In genomic region chr1:204479387-204480136, GRCh38 we compare ENCODE assay signal across 11 cellular contexts. TPM values are rescaled to one million over a fixed set of nuclear protein-coding genes. Genes with fewer than 3 reads are reported as not detected.
A peak's percentile ranks its signal among the peaks of the same experiment; 100 is the strongest.
DNase-seq lines count a peak whose midpoint lies in the region; ATAC-seq, FAIRE-seq and TF ChIP-seq lines count a peak whose summit lies in the region.
"Had no signal": no experiment of that assay in that cellular context is flagged by ENCODE, and none has a peak within 500 bp of the region (broad histone marks: within the 10 kb centered on the region; RNA-seq: fewer than 3 reads in every experiment).

No MANE protein-coding gene starts in this region.

- H3K36me3 Mint-ChIP-seq in natural killer cell = no peaks in the 10 kb centered on the region
- no peaks in the 10 kb centered on the region for H3K36me3 Mint-ChIP-seq in activated CD4-positive, alpha-beta memory T cell treated with anti-CD3 and anti-CD28 coated beads, Interleukin-2, amount 10 ng/mL, durations not matched to agents 7 days and 5 days (ENCODE audit: low read depth)

- no peak overlapping the region for H3K27ac ChIP-seq in colonic mucosa

- H3K4me3 Mint-ChIP-seq in stimulated activated naive CD8-positive, alpha-beta T cell treated with anti-CD3 and anti-CD28 coated beads, Interleukin-15, amount 100 ng/mL, for 72 hours = no peak overlapping the region
- H3K4me3 Mint-ChIP-seq in natural killer cell = no peak overlapping the region
- no peak overlapping the region for H3K4me3 Mint-ChIP-seq in activated CD4-positive, alpha-beta memory T cell treated with anti-CD3 and anti-CD28 coated beads, Interleukin-2, amount 10 ng/mL, durations not matched to agents 7 days and 5 days

- H3K27me3 Mint-ChIP-seq in stimulated activated naive CD8-positive, alpha-beta T cell treated with anti-CD3 and anti-CD28 coated beads, Interleukin-15, amount 100 ng/mL, for 72 hours = no peaks in the 10 kb centered on the region
- H3K27me3 Mint-ChIP-seq in natural killer cell (ENCODE audit: low read depth in 2 of 2) = no peaks in the 10 kb centered on the region
- no peaks in the 10 kb centered on the region for H3K27me3 Mint-ChIP-seq in activated CD4-positive, alpha-beta memory T cell treated with anti-CD3 and anti-CD28 coated beads, Interleukin-2, amount 10 ng/mL, durations not matched to agents 7 days and 5 days

- intact Hi-C loops in colonic mucosa (cut with DNase I) = no loop called here
- intact Hi-C loops in natural killer cell (cut with micrococcal nuclease) = no loop called here

- H3K9ac ChIP-seq in colonic mucosa (ENCODE audit: low read depth in 2 of 2, low read length in 2 of 2) = peak overlapping the region; percentile 13 to 64

- POLR2A ChIA-PET in activated CD4-positive, alpha-beta memory T cell treated with anti-CD3 and anti-CD28 coated beads, Interleukin-2, amount 10 ng/mL, durations not matched to agents 7 days and 5 days (lab: Charles Lee) = interaction anchor here (1.0 to 1.6 kb wide), 3 partner anchors 12 to 15 kb away, joined by 3 to 6 read pairs (median 4); partner anchors contain the start of gene PIK3C2B

- H3K9me3 ChIP-seq in colonic mucosa = no peaks in the 10 kb centered on the region

- H3K27me3 ChIP-seq in colonic mucosa = no peaks in the 10 kb centered on the region

- TF ChIP-seq CTCF in colonic mucosa (IDR thresholded peaks at IDR 0.05) (no peak), natural killer cell (IDR thresholded peaks at IDR 0.05) (no peak)

- CTCF ChIA-PET in activated CD4-positive, alpha-beta memory T cell treated with anti-CD3 and anti-CD28 coated beads, Interleukin-2, amount 10 ng/mL, durations not matched to agents 7 days and 5 days (lab: Charles Lee) = interaction anchor here (1.3 to 1.7 kb wide), 3 partner anchors 10 to 81 kb away, joined by 3 to 5 read pairs (median 4); partner anchors contain the start of gene PIK3C2B

- FAIRE-seq in frontal cortex (lab: Jason Lieb, UNC) = no peak

- no peaks in the 10 kb centered on the region for H3K9me3 Mint-ChIP-seq in stimulated activated naive CD8-positive, alpha-beta T cell treated with anti-CD3 and anti-CD28 coated beads, Interleukin-15, amount 100 ng/mL, for 72 hours
- no peaks in the 10 kb centered on the region for H3K9me3 Mint-ChIP-seq in natural killer cell
- H3K9me3 Mint-ChIP-seq in activated CD4-positive, alpha-beta memory T cell treated with anti-CD3 and anti-CD28 coated beads, Interleukin-2, amount 10 ng/mL, durations not matched to agents 7 days and 5 days = no peaks in the 10 kb centered on the region
- H3K9me3 Mint-ChIP-seq: activated T-helper 2 cell treated with anti-CD3 and anti-CD28 coated beads, Interferon-gamma antibody, Interleukin-2, Interleukin-4, amounts not matched to agents 10 μg/mL and 5 μg/mL and 100 μg/mL, durations not matched to agents 14 hours and 24 hours and 36 hours had no signal

- peaks cover 17% of the 10 kb centered on the region for H3K4me1 ChIP-seq in colonic mucosa

- H3K4me1 Mint-ChIP-seq in stimulated activated naive CD8-positive, alpha-beta T cell treated with anti-CD3 and anti-CD28 coated beads, Interleukin-15, amount 100 ng/mL, for 72 hours = peaks cover 83% of the 10 kb centered on the region
- H3K4me1 Mint-ChIP-seq in natural killer cell = peaks cover 62 to 64% of the 10 kb centered on the region in 2 donors
- peaks cover 23% of the 10 kb centered on the region for H3K4me1 Mint-ChIP-seq in activated CD4-positive, alpha-beta memory T cell treated with anti-CD3 and anti-CD28 coated beads, Interleukin-2, amount 10 ng/mL, durations not matched to agents 7 days and 5 days

- H3K4me3 ChIP-seq in colonic mucosa = no peak overlapping the region

- H3K36me3 ChIP-seq in colonic mucosa = no peaks in the 10 kb centered on the region

- DNase-seq in stimulated activated naive CD8-positive, alpha-beta T cell treated with anti-CD3 and anti-CD28 coated beads, Interleukin-15, amount 100 ng/mL, for 72 hours = no peak
- DNase-seq in stimulated activated naive CD8-positive, alpha-beta T cell treated with anti-CD3 and anti-CD28 coated beads, Interleukin-15, Interleukin-2, amounts not matched to agents 100 U/mL and 50 U/mL, for 24 hours = no peak
- DNase-seq in colonic mucosa = peak; percentile 86
- no peak for DNase-seq in natural killer cell
- DNase-seq in activated CD4-positive, alpha-beta memory T cell treated with anti-CD3 and anti-CD28 coated beads, Interleukin-2, amount 10 ng/mL, durations not matched to agents 7 days and 5 days = no peak
- DNase-seq in frontal cortex (ENCODE audit: low spot score in 2 of 2) = no peak
- DNase-seq: AML-193, NCI-H1417 treated with DMSO at 0.1 percent for 48 hours had no signal

- ATAC-seq in stimulated activated naive CD8-positive, alpha-beta T cell treated with anti-CD3 and anti-CD28 coated beads, Interleukin-15, amount 100 ng/mL, for 72 hours = no peak
- no peak for ATAC-seq in stimulated activated naive CD8-positive, alpha-beta T cell treated with anti-CD3 and anti-CD28 coated beads, Interleukin-15, Interleukin-2, amounts not matched to agents 100 U/mL and 50 U/mL, for 24 hours
- ATAC-seq in natural killer cell = peak in 2 of 3 donors; percentile 60 to 61
- no peak for ATAC-seq in GM21576 (IDR thresholded peaks at IDR 0.05; ENCODE audit: unreplicated experiment)
- no peak for ATAC-seq in GM18511 (IDR thresholded peaks at IDR 0.05; ENCODE audit: unreplicated experiment)

- H3K27ac Mint-ChIP-seq in stimulated activated naive CD8-positive, alpha-beta T cell treated with anti-CD3 and anti-CD28 coated beads, Interleukin-15, amount 100 ng/mL, for 72 hours = peak overlapping the region; percentile 66 to 84
- H3K27ac Mint-ChIP-seq in natural killer cell = peak overlapping the region; percentile 50 to 75
- H3K27ac Mint-ChIP-seq in activated CD4-positive, alpha-beta memory T cell treated with anti-CD3 and anti-CD28 coated beads, Interleukin-2, amount 10 ng/mL, durations not matched to agents 7 days and 5 days = no peak overlapping the region
- H3K27ac Mint-ChIP-seq: activated T-helper 2 cell treated with anti-CD3 and anti-CD28 coated beads, Interferon-gamma antibody, Interleukin-2, Interleukin-4, amounts not matched to agents 10 μg/mL and 5 μg/mL and 100 μg/mL, durations not matched to agents 14 hours and 24 hours and 36 hours had no signal

RNA-seq across cellular contexts. Expression of gene PIK3C2B, which starts 15.0 kb away (rescaled TPM):
- total RNA-seq in colonic mucosa = 10 to 100 TPM; 67.6 to 85.5 TPM
- total RNA-seq in natural killer cell = 10 to 100 TPM; 18.1 to 34.8 (median 29.5) TPM
- total RNA-seq in activated CD4-positive, alpha-beta memory T cell treated with anti-CD3 and anti-CD28 coated beads, Interleukin-2, amount 10 ng/mL, durations not matched to agents 7 days and 5 days = 10 to 100 TPM; 31.0 to 32.0 TPM
- 24.5 TPM for total RNA-seq in frontal cortex

RNA-seq across cellular contexts. Expression of gene MDM4, which starts 36.6 kb away (rescaled TPM):
- total RNA-seq in colonic mucosa = 10 to 100 TPM; 43.7 to 49.8 TPM
- total RNA-seq in natural killer cell = 100 to 1,000 TPM; 295 to 324 (median 296) TPM
- total RNA-seq in activated CD4-positive, alpha-beta memory T cell treated with anti-CD3 and anti-CD28 coated beads, Interleukin-2, amount 10 ng/mL, durations not matched to agents 7 days and 5 days = 10 to 100 TPM; 85.1 to 95.4 TPM
- 46.9 TPM for total RNA-seq in frontal cortex

Comparison
In these comparisons a context has a peak if more than half of its experiments do, and no peak if none do; other contexts are left out.
1. ATAC-seq: peak in natural killer cell (2 of 3); none in stimulated activated naive CD8-positive, alpha-beta T cell treated with anti-CD3 and anti-CD28 coated beads, Interleukin-15, amount 100 ng/mL, for 72 hours (single experiment), stimulated activated naive CD8-positive, alpha-beta T cell treated with anti-CD3 and anti-CD28 coated beads, Interleukin-15, Interleukin-2, amounts not matched to agents 100 U/mL and 50 U/mL, for 24 hours (single experiment), GM21576 (single experiment) and GM18511 (single experiment).